In the genomic region with DNA sequence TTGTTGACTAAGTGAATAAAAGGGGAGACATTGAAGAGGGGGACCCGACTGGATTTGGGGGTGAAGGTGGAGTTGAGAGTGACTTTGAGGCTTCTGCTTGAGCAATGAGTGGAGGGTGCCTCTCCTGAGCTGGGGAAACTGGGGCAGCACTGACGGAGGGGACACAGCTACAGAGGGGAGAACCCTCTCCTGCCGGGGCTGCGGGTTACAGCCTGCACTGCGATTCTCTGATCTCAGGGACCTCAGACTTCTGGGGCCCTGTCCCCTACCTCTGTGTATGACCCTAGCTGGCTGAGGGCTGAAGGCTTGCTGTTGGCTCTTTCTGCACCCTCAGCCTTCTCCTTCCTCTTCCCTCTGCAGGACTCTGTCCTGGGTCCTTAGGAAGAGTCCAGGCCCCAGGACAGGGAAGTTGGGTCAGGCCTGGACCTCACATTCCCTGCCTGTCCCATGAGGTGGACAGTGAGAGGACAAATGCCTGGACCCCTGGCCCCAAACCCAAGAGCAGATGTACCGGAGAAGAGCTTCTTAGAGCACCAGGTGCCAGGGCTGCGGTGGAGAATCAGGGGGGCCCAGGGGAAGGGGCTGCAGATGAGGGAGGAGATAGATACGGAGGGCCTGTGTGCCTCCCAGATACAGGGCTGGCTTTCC, we compare ENCODE assay signal across 17 cellular contexts. TPM values are rescaled to one million over a fixed set of nuclear protein-coding genes. Genes with fewer than 3 reads are reported as not detected.
A peak's percentile ranks its signal among the peaks of the same experiment; 100 is the strongest.
DNase-seq lines count a peak whose midpoint lies in the region; ATAC-seq lines count a peak whose summit lies in the region.
"Had no signal": no experiment of that assay in that cellular context is flagged by ENCODE, and none has a peak within 500 bp of the region (broad histone marks: within the 10 kb centered on the region; RNA-seq: fewer than 3 reads in every experiment).

No MANE protein-coding gene starts in this region.

- peaks cover 6 to 11% of the 10 kb centered on the region in 2 donors for H3K27me3 Mint-ChIP-seq in T-cell
- H3K27me3 Mint-ChIP-seq in naive thymus-derived CD8-positive, alpha-beta T cell = peaks cover 3 to 16% (median 6%) of the 10 kb centered on the region in 5 donors

- peak overlapping the region; percentile 10 to 37 for H3K27ac Mint-ChIP-seq in activated naive CD4-positive, alpha-beta T cell treated with anti-CD3 and anti-CD28 coated beads, Interleukin-2, amount 50 U/mL, for 72 hours
- peak overlapping the region; percentile 28 to 43 for H3K27ac Mint-ChIP-seq in T-cell
- peak overlapping the region in 9 of 10 donors; percentile 19 to 94 (median 62) for H3K27ac Mint-ChIP-seq in naive thymus-derived CD8-positive, alpha-beta T cell
- H3K27ac Mint-ChIP-seq: activated naive CD8-positive, alpha-beta T cell; activated T-helper 1 cell treated with anti-CD3 and anti-CD28 coated beads, Interleukin-12 subunit alpha, Interleukin-12 subunit beta, Interleukin-2, Interleukin-4 antibody, amounts not matched to agents 30 ng/mL and 10 ng/mL and 1 ng/mL, durations not matched to agents 14 hours and 24 hours and 36 hours; dendritic cell treated with granulocyte-macrophage colony-stimulating factor and Interleukin-4, amounts not matched to agents 40 ng/mL and 50 ng/mL, for 4 days; memory B cell had no signal

- CTCF ChIA-PET in T-cell (lab: Charles Lee) = interaction anchor here (2.0 to 2.1 kb wide), 2 partner anchors 136 to 137 kb away, joined by 5 to 15 read pairs; no protein-coding TSS in a partner anchor

- peaks cover 6 to 16% (median 12%) of the 10 kb centered on the region in 3 donors for H3K4me1 Mint-ChIP-seq in T-cell
- peaks cover 6 to 19% (median 7%) of the 10 kb centered on the region in 4 donors for H3K4me1 Mint-ChIP-seq in naive thymus-derived CD8-positive, alpha-beta T cell

- ATAC-seq in activated naive CD4-positive, alpha-beta T cell treated with anti-CD3 and anti-CD28 coated beads, Interleukin-2, amount 50 U/mL, for 72 hours = no peak
- no peak for ATAC-seq in T-cell (replicated peaks in 1 of 4)
- ATAC-seq in naive thymus-derived CD8-positive, alpha-beta T cell = no peak
- no peak for ATAC-seq in HG03025 (IDR thresholded peaks at IDR 0.05; ENCODE audit: low FRiP score, unreplicated experiment)

- no peaks in the 10 kb centered on the region for H3K9me3 Mint-ChIP-seq in activated naive CD4-positive, alpha-beta T cell treated with anti-CD3 and anti-CD28 coated beads, Interleukin-2, amount 50 U/mL, for 72 hours
- no peaks in the 10 kb centered on the region for H3K9me3 Mint-ChIP-seq in T-cell
- no peaks in the 10 kb centered on the region for H3K9me3 Mint-ChIP-seq in naive thymus-derived CD8-positive, alpha-beta T cell
- H3K9me3 Mint-ChIP-seq: activated T-helper 1 cell treated with anti-CD3 and anti-CD28 coated beads, Interleukin-12 subunit alpha, Interleukin-12 subunit beta, Interleukin-2, Interleukin-4 antibody, amounts not matched to agents 30 ng/mL and 10 ng/mL and 1 ng/mL, durations not matched to agents 14 hours and 24 hours and 36 hours; dendritic cell treated with granulocyte-macrophage colony-stimulating factor and Interleukin-4, amounts not matched to agents 40 ng/mL and 50 ng/mL, for 4 days; memory B cell had no signal

- no peak overlapping the region for H3K4me3 Mint-ChIP-seq in T-cell
- peak overlapping the region in 1 of 10 donors; percentile 24 for H3K4me3 Mint-ChIP-seq in naive thymus-derived CD8-positive, alpha-beta T cell
- H3K4me3 Mint-ChIP-seq: activated naive CD8-positive, alpha-beta T cell; activated T-helper 1 cell treated with anti-CD3 and anti-CD28 coated beads, Interleukin-12 subunit alpha, Interleukin-12 subunit beta, Interleukin-2, Interleukin-4 antibody, amounts not matched to agents 30 ng/mL and 10 ng/mL and 1 ng/mL, durations not matched to agents 14 hours and 24 hours and 36 hours; dendritic cell treated with granulocyte-macrophage colony-stimulating factor and Interleukin-4, amounts not matched to agents 40 ng/mL and 50 ng/mL, for 4 days; memory B cell had no signal

- POLR2A ChIA-PET in T-cell (lab: Charles Lee) = no interaction called here
- POLR2A ChIA-PET in naive thymus-derived CD8-positive, alpha-beta T cell (lab: Charles Lee) = interaction anchor here (1.2 kb wide), 1 partner anchor 13 kb away, joined by 3 read pairs; no protein-coding TSS in a partner anchor

- H3K36me3 Mint-ChIP-seq in activated naive CD4-positive, alpha-beta T cell treated with anti-CD3 and anti-CD28 coated beads, Interleukin-2, amount 50 U/mL, for 72 hours = no peaks in the 10 kb centered on the region
- H3K36me3 Mint-ChIP-seq in T-cell = no peaks in the 10 kb centered on the region
- no peaks in the 10 kb centered on the region for H3K36me3 Mint-ChIP-seq in naive thymus-derived CD8-positive, alpha-beta T cell
- H3K36me3 Mint-ChIP-seq: activated naive CD8-positive, alpha-beta T cell; memory B cell had no signal

- DNase-seq in activated naive CD4-positive, alpha-beta T cell treated with anti-CD3 and anti-CD28 coated beads, Interleukin-2, amount 50 U/mL, for 72 hours (ENCODE audit: low spot score in 2 of 2) = no peak
- no peak for DNase-seq in activated naive CD4-positive, alpha-beta T cell (lab: John Stamatoyannopoulos, UW)
- DNase-seq in T-cell = no peak
- no peak for DNase-seq in naive thymus-derived CD8-positive, alpha-beta T cell
- DNase-seq in hippocampal formation (lab: John Stamatoyannopoulos, UW) = no peak
- no peak for DNase-seq in DMS 273 treated with DMSO at 0.1 percent for 48 hours (lab: John Stamatoyannopoulos, UW)
- DNase-seq: esophagus squamous epithelium, NCI-H1417 treated with DMSO at 0.1 percent for 48 hours had no signal

RNA-seq across cellular contexts. Expression of gene FAM110A, which starts 13.7 kb away (rescaled TPM):
- 10 to 100 TPM; 12.0 to 25.7 TPM for total RNA-seq in activated naive CD4-positive, alpha-beta T cell treated with anti-CD3 and anti-CD28 coated beads, Interleukin-2, amount 50 U/mL, for 72 hours
- total RNA-seq in T-cell = 10 to 100 TPM; 12.7 to 27.9 (median 26.9) TPM
- 10 to 100 TPM; 20.3 to 24.5 TPM for total RNA-seq in naive thymus-derived CD8-positive, alpha-beta T cell
- polyA plus RNA-seq in naive thymus-derived CD8-positive, alpha-beta T cell = 10 to 100 TPM in 1 of 3 donors, 1 to 10 TPM in 2; 4.5 to 21.4 (median 9.4) TPM

RNA-seq across cellular contexts. Expression of gene SLC52A3, which starts 51.5 kb away (rescaled TPM):
- not detected for total RNA-seq in activated naive CD4-positive, alpha-beta T cell treated with anti-CD3 and anti-CD28 coated beads, Interleukin-2, amount 50 U/mL, for 72 hours
- total RNA-seq in T-cell = not detected
- total RNA-seq in naive thymus-derived CD8-positive, alpha-beta T cell = under 1 TPM in 1 of 2 experiments, not detected in 1; 0.19 TPM
- under 1 TPM in 1 of 3 donors, not detected in 2; 0.09 TPM for polyA plus RNA-seq in naive thymus-derived CD8-positive, alpha-beta T cell
- total RNA-seq: activated CD8-positive, alpha-beta memory T cell treated with anti-CD3 and anti-CD28 coated beads for 36 hours; activated T-helper 1 cell treated with anti-CD3 and anti-CD28 coated beads, Interleukin-12 subunit alpha, Interleukin-12 subunit beta, Interleukin-2, Interleukin-4 antibody, amounts not matched to agents 30 ng/mL and 10 ng/mL and 1 ng/mL, durations not matched to agents 14 hours and 24 hours and 36 hours; osteoblast; RPMI7951; SJSA1 had no signal
